ENCODE assay signal across 15 cellular contexts in the genomic region with DNA sequence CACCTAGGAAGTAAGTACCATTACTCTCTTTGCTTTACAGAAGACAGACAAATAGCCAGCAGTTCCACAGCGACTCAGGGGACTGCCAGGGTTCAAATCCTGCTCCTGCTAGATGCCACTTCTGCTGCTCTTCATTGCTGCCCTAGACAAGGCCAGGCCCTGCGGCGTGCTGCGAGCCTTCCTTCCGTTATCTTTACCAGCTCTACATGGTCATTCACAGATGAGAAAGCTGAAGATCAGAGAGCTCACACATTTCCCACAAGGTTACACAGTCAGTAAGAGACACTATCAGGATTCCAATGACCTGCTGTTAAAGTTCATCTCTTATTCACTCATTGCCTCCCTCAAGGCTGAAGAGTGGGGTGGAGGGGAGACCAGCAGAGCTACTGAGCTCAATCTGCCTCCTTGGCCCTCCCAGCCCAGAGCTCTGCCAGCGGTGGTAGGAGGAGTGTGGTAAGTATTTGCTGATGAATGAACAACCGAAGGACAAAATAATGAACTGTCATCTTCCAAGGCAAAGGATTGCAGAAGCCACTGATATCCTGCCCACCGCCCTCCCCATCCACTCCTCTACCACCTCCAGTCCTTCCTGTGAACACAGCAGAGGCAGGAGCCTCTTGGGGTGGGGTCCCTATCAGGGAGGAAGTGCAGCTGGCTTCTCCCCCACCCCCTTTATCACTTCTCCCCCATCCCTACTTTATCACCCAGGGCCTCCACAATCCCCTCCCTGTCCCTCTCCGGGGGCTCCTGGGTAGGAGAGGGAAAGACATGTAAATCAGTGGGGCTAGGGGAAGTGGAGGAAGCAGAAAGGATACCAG. TPM values are rescaled to one million over a fixed set of nuclear protein-coding genes. Genes with fewer than 3 reads are reported as not detected.
A peak's percentile ranks its signal among the peaks of the same experiment; 100 is the strongest.
DNase-seq lines count a peak whose midpoint lies in the region; ATAC-seq and TF ChIP-seq lines count a peak whose summit lies in the region.
"Had no signal": no experiment of that assay in that cellular context is flagged by ENCODE, and none has a peak within 500 bp of the region (broad histone marks: within the 10 kb centered on the region; RNA-seq: fewer than 3 reads in every experiment).

No MANE protein-coding gene starts in this region.

- peaks cover 75% of the 10 kb centered on the region for H3K4me1 Mint-ChIP-seq in T-helper 1 cell treated with Interleukin-12 subunit alpha and Interleukin-12 subunit beta and Interleukin-4 antibody, amounts not matched to agents 30 μg/mL and 1 μg/mL, for 36 hours (ENCODE audit: low read depth)

- no peaks in the 10 kb centered on the region for H3K9me2 ChIP-seq in Loucy (replicated peaks; ENCODE audit: low read depth, low read length)

- H3K18ac ChIP-seq in neuronal stem cell (ENCODE audit: low read length), result peak overlapping the region; percentile 88

- H3K27me3 ChIP-seq in Loucy (ENCODE audit: insufficient read depth, low read length, poor library complexity, severe bottlenecking), result no peaks in the 10 kb centered on the region
- H3K27me3 ChIP-seq in neuronal stem cell (ENCODE audit: control insufficient read depth in 3 of 3, insufficient read depth in 3 of 3, low read depth in 1 of 3, low read length in 3 of 3), result peaks cover 0 to 3% (median 0%) of the 10 kb centered on the region in 3 experiments
- H3K27me3 ChIP-seq in upper lobe of right lung, result no peaks in the 10 kb centered on the region
- H3K27me3 ChIP-seq: heart right ventricle had no signal

- no peak overlapping the region for H4K91ac ChIP-seq in neuronal stem cell (ENCODE audit: low read depth, low read length, poor library complexity)

- no peak for TF ChIP-seq CTCF in Loucy (conservative IDR thresholded peaks at IDR 0.05; ENCODE audit: low read length)
- no peak for TF ChIP-seq CTCF in upper lobe of right lung (IDR thresholded peaks at IDR 0.05)

- no peak overlapping the region for H2BK12ac ChIP-seq in neuronal stem cell (ENCODE audit: low read length)

- no CpG with 5 or more reads among the region's 9 CpGs for WGBS in neuronal stem cell (ENCODE audit: extremely low coverage in 2 of 2, insufficient read length in 2 of 2, insufficient replicate concordance in 1 of 2), 2 donors

- peak in 1 of 2 donors; percentile 10 for ATAC-seq in activated naive CD4-positive, alpha-beta T cell treated with anti-CD3 and anti-CD28 coated beads, Interleukin-2, amount 50 U/mL, for 72 hours
- ATAC-seq in upper lobe of right lung (no peak), HG03039 (IDR thresholded peaks at IDR 0.05; ENCODE audit: unreplicated experiment) (no peak)
- ATAC-seq: heart right ventricle, left colon had no signal

- H4K20me1 ChIP-seq in Loucy (ENCODE audit: insufficient read depth, low read length, poor library complexity, severe bottlenecking), result no peaks in the 10 kb centered on the region

- no peak overlapping the region for H3K14ac ChIP-seq in neuronal stem cell (ENCODE audit: low read length)

- H3K4me2 ChIP-seq in Loucy (ENCODE audit: low read depth, low read length, poor library complexity, severe bottlenecking), result no peak overlapping the region
- no peak overlapping the region for H3K4me2 ChIP-seq in neuronal stem cell (ENCODE audit: insufficient read depth, low read length, poor library complexity, severe bottlenecking)
- H3K4me2 ChIP-seq: smooth muscle cell had no signal

- H3K4me3 ChIP-seq in Loucy (ENCODE audit: low read length, poor library complexity, severe bottlenecking) (no peak overlapping the region), neuronal stem cell (ENCODE audit: low read length in 2 of 2) (no peak overlapping the region), upper lobe of right lung (no peak overlapping the region)
- H3K4me3 ChIP-seq: heart right ventricle, smooth muscle cell had no signal

- H3K79me2 ChIP-seq in Loucy (ENCODE audit: insufficient read depth, low read length), result no peaks in the 10 kb centered on the region

- H3K4ac ChIP-seq in neuronal stem cell (ENCODE audit: low read length), result peak overlapping the region; percentile 5

- no peaks in the 10 kb centered on the region for H3K27me3 Mint-ChIP-seq in T-helper 1 cell treated with Interleukin-12 subunit alpha and Interleukin-12 subunit beta and Interleukin-4 antibody, amounts not matched to agents 30 μg/mL and 1 μg/mL, for 36 hours (ENCODE audit: low read depth)

- no peaks in the 10 kb centered on the region for H3K79me1 ChIP-seq in neuronal stem cell (ENCODE audit: low read depth, low read length)

- peak overlapping the region; percentile 10 for H3K9ac ChIP-seq in Loucy (ENCODE audit: low read depth, low read length, poor library complexity, severe bottlenecking)
- H3K9ac ChIP-seq in neuronal stem cell (ENCODE audit: low read depth, low read length, poor library complexity), result no peak overlapping the region

- H3K27ac ChIP-seq in neuronal stem cell (replicated peaks; ENCODE audit: low read length) (no peak overlapping the region), upper lobe of right lung (no peak overlapping the region)

- peak overlapping the region; percentile 51 for H2BK15ac ChIP-seq in neuronal stem cell (ENCODE audit: low read length)

- no peak overlapping the region for H2AFZ ChIP-seq in Loucy (ENCODE audit: low read length)
- no peak overlapping the region for H2AFZ ChIP-seq in neuronal stem cell (ENCODE audit: low read length)

- no peaks in the 10 kb centered on the region for H3K9me3 ChIP-seq in Loucy (ENCODE audit: insufficient read depth, low read depth, low read length)
- H3K9me3 ChIP-seq in neuronal stem cell (replicated peaks in 1 of 2; ENCODE audit: control insufficient read depth in 2 of 2, insufficient read depth in 1 of 2, low read depth in 1 of 2, low read length in 2 of 2), result no peaks in the 10 kb centered on the region
- no peaks in the 10 kb centered on the region for H3K9me3 ChIP-seq in upper lobe of right lung
- H3K9me3 ChIP-seq: heart right ventricle had no signal

- H3K23ac ChIP-seq in neuronal stem cell (ENCODE audit: low read depth, low read length, poor library complexity), result peak overlapping the region; percentile 10

- no peaks in the 10 kb centered on the region for H3K36me3 ChIP-seq in Loucy (ENCODE audit: insufficient read depth, low read length)
- no peaks in the 10 kb centered on the region for H3K36me3 ChIP-seq in neuronal stem cell (replicated peaks in 1 of 2; ENCODE audit: control insufficient read depth in 2 of 2, insufficient read depth in 2 of 2, low read length in 2 of 2)
- H3K36me3 ChIP-seq in upper lobe of right lung, result no peaks in the 10 kb centered on the region
- H3K36me3 ChIP-seq: heart right ventricle had no signal

- H3K4me3 Mint-ChIP-seq in T-helper 1 cell treated with Interleukin-12 subunit alpha and Interleukin-12 subunit beta and Interleukin-4 antibody, amounts not matched to agents 30 μg/mL and 1 μg/mL, for 36 hours, result peak overlapping the region; percentile 22

- H3F3A ChIP-seq in Loucy (ENCODE audit: low read depth), result no peaks in the 10 kb centered on the region

- DNase-seq in T-helper 1 cell (no peak), neuronal stem cell (ENCODE audit: low spot score) (no peak), MV-4-11 (lab: John Stamatoyannopoulos, UW) (no peak), upper lobe of right lung (no peak)
- no peak for DNase-seq in activated naive CD4-positive, alpha-beta T cell treated with anti-CD3 and anti-CD28 coated beads, Interleukin-2, amount 50 U/mL, for 72 hours (ENCODE audit: low spot score in 2 of 2)
- DNase-seq: caudate nucleus; heart right ventricle; left colon; NCI-H2107; NK-92 treated with Interleukin-12 subunit alpha and Interleukin-12 subunit beta, amount 100 ng/mL, for 24 hours; nucleus accumbens had no signal

- intact Hi-C loops in upper lobe of right lung (cut with DNase I), result loop anchor here (10.0 kb wide), 1 partner anchor 120 kb away; no protein-coding TSS in a partner anchor

- no peak overlapping the region for H4K8ac ChIP-seq in neuronal stem cell (ENCODE audit: low read depth, low read length)

- H2AK5ac ChIP-seq in neuronal stem cell (ENCODE audit: low read depth, low read length), result peak overlapping the region; percentile 88

- H3K4me1 ChIP-seq in Loucy (ENCODE audit: insufficient read depth, low read length, poor library complexity, severe bottlenecking), result peaks cover 36% of the 10 kb centered on the region
- H3K4me1 ChIP-seq in neuronal stem cell (ENCODE audit: control insufficient read depth in 2 of 2, insufficient read depth in 1 of 2, low read depth in 1 of 2, low read length in 2 of 2), result peaks cover 7 to 31% of the 10 kb centered on the region in 2 donors
- peaks cover 18% of the 10 kb centered on the region for H3K4me1 ChIP-seq in upper lobe of right lung

- H3K27ac Mint-ChIP-seq in T-helper 1 cell treated with Interleukin-12 subunit alpha and Interleukin-12 subunit beta and Interleukin-4 antibody, amounts not matched to agents 30 μg/mL and 1 μg/mL, for 36 hours, result peak overlapping the region; percentile 94
- H3K27ac Mint-ChIP-seq in activated naive CD4-positive, alpha-beta T cell treated with anti-CD3 and anti-CD28 coated beads, Interleukin-2, amount 50 U/mL, for 72 hours, result peak overlapping the region; percentile 90 to 93

- no peaks in the 10 kb centered on the region for H3K36me3 Mint-ChIP-seq in T-helper 1 cell treated with Interleukin-12 subunit alpha and Interleukin-12 subunit beta and Interleukin-4 antibody, amounts not matched to agents 30 μg/mL and 1 μg/mL, for 36 hours (ENCODE audit: low read depth)
- peaks cover 0 to 7% of the 10 kb centered on the region in 2 donors for H3K36me3 Mint-ChIP-seq in activated naive CD4-positive, alpha-beta T cell treated with anti-CD3 and anti-CD28 coated beads, Interleukin-2, amount 50 U/mL, for 72 hours

- H2BK5ac ChIP-seq in neuronal stem cell (ENCODE audit: low read length), result peak overlapping the region; percentile 0

- H2BK120ac ChIP-seq in neuronal stem cell (ENCODE audit: low read depth, low read length), result peak overlapping the region; percentile 36

- no peaks in the 10 kb centered on the region for H3K9me3 Mint-ChIP-seq in T-helper 1 cell treated with Interleukin-12 subunit alpha and Interleukin-12 subunit beta and Interleukin-4 antibody, amounts not matched to agents 30 μg/mL and 1 μg/mL, for 36 hours
- H3K9me3 Mint-ChIP-seq in activated naive CD4-positive, alpha-beta T cell treated with anti-CD3 and anti-CD28 coated beads, Interleukin-2, amount 50 U/mL, for 72 hours, result no peaks in the 10 kb centered on the region

RNA-seq across cellular contexts. Expression of a gene that starts 14.7 kb away (rescaled TPM):
- 100 to 1,000 TPM; 285 to 334 TPM for total RNA-seq in activated naive CD4-positive, alpha-beta T cell treated with anti-CD3 and anti-CD28 coated beads, Interleukin-2, amount 50 U/mL, for 72 hours
- polyA plus RNA-seq in neuronal stem cell (2013, experiment 1 of 2), result 26.3 TPM
- polyA plus RNA-seq in neuronal stem cell (2013, experiment 2 of 2), result 27.4 TPM
- total RNA-seq in upper lobe of right lung, result 135 TPM
